1 cellular context compared by ENCODE assay signal in genomic region chr6:27518881-27519795, GRCh38.
TF ChIP-seq lines count a peak whose summit lies in the region.

No MANE protein-coding gene starts in this region.

TF ChIP-seq in WTC11, 78 proteins besides CTCF, POLR2A, EP300 and RAD21 (continued from another document):
- TF ChIP-seq ZNF232 (CRISPR knock-in tag; IDR thresholded peaks at IDR 0.05): 0 out of 2 replicates have a peak, but pooled peaks have one; percentile 37
- no peak for TF ChIP-seq FOXP1 (CRISPR knock-in tag; IDR thresholded peaks at IDR 0.05; ENCODE audit: borderline replicate concordance)
- TF ChIP-seq AFF4 (CRISPR knock-in tag; IDR thresholded peaks at IDR 0.05; ENCODE audit: borderline replicate concordance): no peak
- no peak for TF ChIP-seq ZNF532 (CRISPR knock-in tag; IDR thresholded peaks at IDR 0.05; ENCODE audit: borderline replicate concordance)
- no peak for TF ChIP-seq KAT7 (CRISPR knock-in tag; IDR thresholded peaks at IDR 0.05; ENCODE audit: borderline replicate concordance)
- no peak for TF ChIP-seq OVOL2 (CRISPR knock-in tag; IDR thresholded peaks at IDR 0.05; ENCODE audit: borderline replicate concordance)
- no peak for TF ChIP-seq ESRRA (CRISPR knock-in tag; IDR thresholded peaks at IDR 0.05; ENCODE audit: borderline replicate concordance)
- no peak for TF ChIP-seq NR3C1 (CRISPR knock-in tag; conservative IDR thresholded peaks at IDR 0.05; ENCODE audit: low read depth)
- TF ChIP-seq, protein P1, sequence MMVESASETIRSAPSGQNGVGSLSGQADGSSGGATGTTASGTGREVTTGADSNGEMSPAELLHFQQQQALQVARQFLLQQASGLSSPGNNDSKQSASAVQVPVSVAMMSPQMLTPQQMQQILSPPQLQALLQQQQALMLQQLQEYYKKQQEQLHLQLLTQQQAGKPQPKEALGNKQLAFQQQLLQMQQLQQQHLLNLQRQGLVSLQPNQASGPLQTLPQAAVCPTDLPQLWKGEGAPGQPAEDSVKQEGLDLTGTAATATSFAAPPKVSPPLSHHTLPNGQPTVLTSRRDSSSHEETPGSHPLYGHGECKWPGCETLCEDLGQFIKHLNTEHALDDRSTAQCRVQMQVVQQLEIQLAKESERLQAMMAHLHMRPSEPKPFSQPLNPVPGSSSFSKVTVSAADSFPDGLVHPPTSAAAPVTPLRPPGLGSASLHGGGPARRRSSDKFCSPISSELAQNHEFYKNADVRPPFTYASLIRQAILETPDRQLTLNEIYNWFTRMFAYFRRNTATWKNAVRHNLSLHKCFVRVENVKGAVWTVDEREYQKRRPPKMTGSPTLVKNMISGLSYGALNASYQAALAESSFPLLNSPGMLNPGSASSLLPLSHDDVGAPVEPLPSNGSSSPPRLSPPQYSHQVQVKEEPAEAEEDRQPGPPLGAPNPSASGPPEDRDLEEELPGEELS (CRISPR knock-in tag; IDR thresholded peaks at IDR 0.05): no peak
- TF ChIP-seq, protein P2, sequence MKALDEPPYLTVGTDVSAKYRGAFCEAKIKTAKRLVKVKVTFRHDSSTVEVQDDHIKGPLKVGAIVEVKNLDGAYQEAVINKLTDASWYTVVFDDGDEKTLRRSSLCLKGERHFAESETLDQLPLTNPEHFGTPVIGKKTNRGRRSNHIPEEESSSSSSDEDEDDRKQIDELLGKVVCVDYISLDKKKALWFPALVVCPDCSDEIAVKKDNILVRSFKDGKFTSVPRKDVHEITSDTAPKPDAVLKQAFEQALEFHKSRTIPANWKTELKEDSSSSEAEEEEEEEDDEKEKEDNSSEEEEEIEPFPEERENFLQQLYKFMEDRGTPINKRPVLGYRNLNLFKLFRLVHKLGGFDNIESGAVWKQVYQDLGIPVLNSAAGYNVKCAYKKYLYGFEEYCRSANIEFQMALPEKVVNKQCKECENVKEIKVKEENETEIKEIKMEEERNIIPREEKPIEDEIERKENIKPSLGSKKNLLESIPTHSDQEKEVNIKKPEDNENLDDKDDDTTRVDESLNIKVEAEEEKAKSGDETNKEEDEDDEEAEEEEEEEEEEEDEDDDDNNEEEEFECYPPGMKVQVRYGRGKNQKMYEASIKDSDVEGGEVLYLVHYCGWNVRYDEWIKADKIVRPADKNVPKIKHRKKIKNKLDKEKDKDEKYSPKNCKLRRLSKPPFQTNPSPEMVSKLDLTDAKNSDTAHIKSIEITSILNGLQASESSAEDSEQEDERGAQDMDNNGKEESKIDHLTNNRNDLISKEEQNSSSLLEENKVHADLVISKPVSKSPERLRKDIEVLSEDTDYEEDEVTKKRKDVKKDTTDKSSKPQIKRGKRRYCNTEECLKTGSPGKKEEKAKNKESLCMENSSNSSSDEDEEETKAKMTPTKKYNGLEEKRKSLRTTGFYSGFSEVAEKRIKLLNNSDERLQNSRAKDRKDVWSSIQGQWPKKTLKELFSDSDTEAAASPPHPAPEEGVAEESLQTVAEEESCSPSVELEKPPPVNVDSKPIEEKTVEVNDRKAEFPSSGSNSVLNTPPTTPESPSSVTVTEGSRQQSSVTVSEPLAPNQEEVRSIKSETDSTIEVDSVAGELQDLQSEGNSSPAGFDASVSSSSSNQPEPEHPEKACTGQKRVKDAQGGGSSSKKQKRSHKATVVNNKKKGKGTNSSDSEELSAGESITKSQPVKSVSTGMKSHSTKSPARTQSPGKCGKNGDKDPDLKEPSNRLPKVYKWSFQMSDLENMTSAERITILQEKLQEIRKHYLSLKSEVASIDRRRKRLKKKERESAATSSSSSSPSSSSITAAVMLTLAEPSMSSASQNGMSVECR (CRISPR knock-in tag; IDR thresholded peaks at IDR 0.05; ENCODE audit: borderline replicate concordance): peak; percentile 48; the same call in 1 of the 2 replicates
- no peak for TF ChIP-seq CREB1 (CRISPR knock-in tag; IDR thresholded peaks at IDR 0.05)
- no peak for TF ChIP-seq PRDM15 (CRISPR knock-in tag; IDR thresholded peaks at IDR 0.05)
- no peak for TF ChIP-seq ZNF281 (CRISPR knock-in tag; IDR thresholded peaks at IDR 0.05)
